In genomic region chr7:94441138-94441537, GRCh38 we compare ENCODE assay signal across 22 cellular contexts.
"Had no signal": no experiment of that assay in that cellular context is flagged by ENCODE, and none has a peak within 500 bp of the region (broad histone marks: within the 10 kb centered on the region; RNA-seq: fewer than 3 reads in every experiment).

No MANE protein-coding gene starts in this region.

- H3K4me1 Mint-ChIP-seq: stimulated activated effector memory CD8-positive, alpha-beta T cell treated with anti-CD3 and anti-CD28 coated beads, Interleukin-12 subunit alpha, Interleukin-12 subunit beta, amount 100 ng/mL, for 72 hours had no signal

- H3K36me3 ChIP-seq: pancreas, suprapubic skin, thyroid gland, upper lobe of right lung, vagina had no signal

- H3K4me1 ChIP-seq: foreskin keratinocyte, pancreas, suprapubic skin, thyroid gland, vagina had no signal

- H3K9me3 ChIP-seq: pancreas, suprapubic skin, thyroid gland, upper lobe of right lung, vagina had no signal

- H3K27ac Mint-ChIP-seq: dendritic cell treated with granulocyte-macrophage colony-stimulating factor and Interleukin-4, amounts not matched to agents 40 ng/mL and 50 ng/mL, for 4 days; effector memory CD8-positive, alpha-beta T cell; naive B cell; progenitor cell of endocrine pancreas; stimulated activated effector memory CD8-positive, alpha-beta T cell treated with anti-CD3 and anti-CD28 coated beads, Interleukin-12 subunit alpha, Interleukin-12 subunit beta, amount 100 ng/mL, for 72 hours had no signal

- H3K27me3 ChIP-seq: suprapubic skin, thyroid gland, upper lobe of right lung, vagina had no signal

- H3K9me3 Mint-ChIP-seq: dendritic cell treated with granulocyte-macrophage colony-stimulating factor and Interleukin-4, amounts not matched to agents 40 ng/mL and 50 ng/mL, for 4 days; effector memory CD8-positive, alpha-beta T cell; naive B cell; neural crest cell; stimulated activated effector memory CD8-positive, alpha-beta T cell treated with anti-CD3 and anti-CD28 coated beads, Interleukin-12 subunit alpha, Interleukin-12 subunit beta, amount 100 ng/mL, for 72 hours had no signal

- H3K4me3 Mint-ChIP-seq: dendritic cell treated with granulocyte-macrophage colony-stimulating factor and Interleukin-4, amounts not matched to agents 40 ng/mL and 50 ng/mL, for 4 days; effector memory CD8-positive, alpha-beta T cell; naive B cell; neural crest cell; stimulated activated effector memory CD8-positive, alpha-beta T cell treated with anti-CD3 and anti-CD28 coated beads, Interleukin-12 subunit alpha, Interleukin-12 subunit beta, amount 100 ng/mL, for 72 hours had no signal

- H3K27ac ChIP-seq: foreskin keratinocyte, pancreas, suprapubic skin, thyroid gland, upper lobe of right lung, vagina had no signal

- DNase-seq: effector memory CD8-positive, alpha-beta T cell; erythroblast; head of caudate nucleus; hippocampal formation; left ventricle myocardium superior; naive B cell; nucleus accumbens; pancreas; stimulated activated CD4-positive, alpha-beta T cell treated with anti-CD3 and anti-CD28 coated beads, Interleukin-4, amount 100 ng/mL, for 1 hour; stimulated activated CD8-positive, alpha-beta memory T cell treated with anti-CD3 and anti-CD28 coated beads, Interleukin-4, amount 100 ng/mL, for 48 hours; stimulated activated naive CD8-positive, alpha-beta T cell treated with anti-CD3 and anti-CD28 coated beads, Interleukin-15, Interleukin-2, amounts not matched to agents 100 U/mL and 50 U/mL, for 24 hours; thyroid gland; upper lobe of right lung had no signal

- H3K4me3 ChIP-seq: lung, pancreas, suprapubic skin, thyroid gland, upper lobe of right lung, vagina had no signal

- FAIRE-seq: endothelial cell of umbilical vein, pancreas had no signal

- H3K36me3 Mint-ChIP-seq: naive B cell; stimulated activated effector memory CD8-positive, alpha-beta T cell treated with anti-CD3 and anti-CD28 coated beads, Interleukin-12 subunit alpha, Interleukin-12 subunit beta, amount 100 ng/mL, for 72 hours had no signal

- ATAC-seq: effector memory CD8-positive, alpha-beta T cell; stimulated activated effector memory CD8-positive, alpha-beta T cell treated with anti-CD3 and anti-CD28 coated beads, Interleukin-12 subunit alpha, Interleukin-12 subunit beta, amount 100 ng/mL, for 72 hours; stimulated activated naive CD8-positive, alpha-beta T cell treated with anti-CD3 and anti-CD28 coated beads, Interleukin-15, Interleukin-2, amounts not matched to agents 100 U/mL and 50 U/mL, for 24 hours had no signal

- H3K27me3 Mint-ChIP-seq: progenitor cell of endocrine pancreas had no signal
